8 cellular contexts compared by ENCODE assay signal in genomic region chrX:154411981-154412340, GRCh38. TPM values are rescaled to one million over a fixed set of nuclear protein-coding genes. Genes with fewer than 3 reads are reported as not detected.
DNase-seq lines count a peak whose midpoint lies in the region; ATAC-seq, FAIRE-seq and TF ChIP-seq lines count a peak whose summit lies in the region.

No MANE protein-coding gene starts in this region.

- SMC1A ChIA-PET in GM12878 (lab: Charles Lee; ENCODE audit: uncharacterized antibody, unreplicated experiment), result interaction anchor here (1.2 kb wide), 1 partner anchor 12 kb away, joined by 4 read pairs; no protein-coding TSS in a partner anchor

- H3K4me1 Mint-ChIP-seq in Calu3 (ENCODE audit: low read depth, unreplicated experiment), result peaks cover 19% of the 10 kb centered on the region

- no peaks in the 10 kb centered on the region for H3K9me3 Mint-ChIP-seq in Calu3 (ENCODE audit: low read depth, unreplicated experiment)

- in situ Hi-C loops in GM12878 (cut with MboI), result no loop called here

- H3K9me3 ChIP-seq in SK-N-SH (no peaks in the 10 kb centered on the region), GM12878 (replicated peaks; ENCODE audit: control insufficient read depth, insufficient read depth, low read length) (no peaks in the 10 kb centered on the region; the same call in 2 of the 3 replicates), iPS-18c (ENCODE audit: control insufficient read depth, insufficient read depth, low read length) (peaks cover 15% of the 10 kb centered on the region), skeletal muscle tissue (ENCODE audit: control insufficient read depth in 3 of 3, low read length in 3 of 3) (no peaks in the 10 kb centered on the region)

- peaks cover 15% of the 10 kb centered on the region for H3K4me1 ChIP-seq in KMS-11 (ENCODE audit: low read depth, poor library complexity, severe bottlenecking)
- H3K4me1 ChIP-seq in SK-N-SH (ENCODE audit: control insufficient read depth in 1 of 2, insufficient read depth in 2 of 2, low read depth in 1 of 2, low read length in 1 of 2), result peaks cover 4 to 12% of the 10 kb centered on the region in 2 experiments; a peak in 1 of 4 replicates
- H3K4me1 ChIP-seq in GM12878 (ENCODE audit: control insufficient read depth, insufficient read depth, low read length), result no peaks in the 10 kb centered on the region
- H3K4me1 ChIP-seq in skeletal muscle tissue (ENCODE audit: control insufficient read depth in 3 of 3, insufficient read depth in 3 of 3, low read length in 3 of 3), result peaks cover 18 to 21% (median 19%) of the 10 kb centered on the region in 3 donors

- H3K4me2 ChIP-seq in KMS-11, result peak overlapping the region; percentile 55
- peak overlapping the region; percentile 79 for H3K4me2 ChIP-seq in SK-N-SH
- peak overlapping the region; percentile 77 for H3K4me2 ChIP-seq in GM12878 (ENCODE audit: control insufficient read depth, insufficient read depth)

- POLR2A ChIA-PET in SK-N-SH (lab: Yijun Ruan, JAX), result interaction anchor here (1.0 to 5.0 kb wide), 5 partner anchors 9 to 24 kb away, joined by 3 to 25 read pairs (median 4); partner anchors contain the start of gene RPL10
- POLR2A ChIA-PET in GM12878 (lab: Charles Lee), result interaction anchor here (0.5 to 4.6 kb wide), 11 partner anchors 9 to 79 kb away, joined by 3 to 32 read pairs (median 4); partner anchors contain the start of genes ATP6AP1 and SLC10A3

- intact Hi-C loops in Calu3 (cut with micrococcal nuclease; ENCODE audit: unreplicated experiment) (no loop called here), GM12878 (cut with micrococcal nuclease; ENCODE audit: unreplicated experiment) (loop anchor here (2.0 kb wide), 1 partner anchor 67 kb away; the partner anchor contains the start of gene LAGE3)

- peak overlapping the region; percentile 48 for H3K27ac ChIP-seq in KMS-11
- peak overlapping the region; percentile 69 to 70; a peak in 3 of 4 replicates for H3K27ac ChIP-seq in SK-N-SH (ENCODE audit: low read depth in 2 of 2, low read length in 1 of 2)
- H3K27ac ChIP-seq in GM12878 (ENCODE audit: control insufficient read depth, insufficient read depth), result peak overlapping the region; percentile 86
- peak overlapping the region; percentile 91 for H3K27ac ChIP-seq in skeletal muscle tissue (ENCODE audit: low read depth, low read length)

- H3K36me3 ChIP-seq in KMS-11 (ENCODE audit: insufficient read depth) (no peaks in the 10 kb centered on the region), SK-N-SH (replicated peaks in 1 of 2; ENCODE audit: control insufficient read depth in 1 of 2, insufficient read depth in 2 of 2, low read length in 1 of 2) (no peaks in the 10 kb centered on the region), GM12878 (ENCODE audit: control insufficient read depth in 2 of 2, insufficient read depth in 2 of 2, low read length in 1 of 2) (no peaks in the 10 kb centered on the region), skeletal muscle tissue (ENCODE audit: control insufficient read depth in 3 of 3, insufficient read depth in 3 of 3, low read length in 3 of 3) (peaks cover 0 to 12% (median 7%) of the 10 kb centered on the region in 3 donors)

- RAD21 ChIA-PET in GM12878 (lab: Charles Lee; ENCODE audit: unreplicated experiment), result interaction anchor here (0.8 to 2.1 kb wide), 5 partner anchors 13 to 115 kb away, joined by 3 to 9 read pairs (median 5); partner anchors contain the start of gene SLC10A3

- no peak overlapping the region for H3K27ac Mint-ChIP-seq in Calu3 (ENCODE audit: unreplicated experiment)

- H3K4me3 Mint-ChIP-seq in Calu3 (ENCODE audit: low read depth, unreplicated experiment), result peak overlapping the region; percentile 86

- CTCF ChIA-PET in Calu3 (lab: Charles Lee) (interaction anchor here (0.5 to 1.5 kb wide), 3 partner anchors 98 to 1181 kb away, joined by 3 to 4 read pairs (median 3); no protein-coding TSS in a partner anchor), SK-N-SH (lab: Yijun Ruan, JAX) (interaction anchor here (1.5 kb wide), 1 partner anchor 116 kb away, joined by 4 read pairs; no protein-coding TSS in a partner anchor), GM12878 (lab: Yijun Ruan, JAX) (interaction anchor here (0.6 to 2.5 kb wide), 4 partner anchors 13 to 115 kb away, joined by 3 to 12 read pairs (median 4); partner anchors contain the start of gene RPL10)

- DNase-seq in Calu3 (peak; percentile 60), SK-N-SH (peak; percentile 81), GM12878 (ENCODE audit: low read depth, low spot score) (no peak)

- peak; percentile 48 for ATAC-seq in GM21423 (IDR thresholded peaks at IDR 0.05; ENCODE audit: unreplicated experiment)
- ATAC-seq in GM12878, result peak; percentile 93
- ATAC-seq in GM21526 (IDR thresholded peaks at IDR 0.05; ENCODE audit: low FRiP score, unreplicated experiment), result no peak

- peak overlapping the region; percentile 76 for H2AFZ ChIP-seq in KMS-11 (ENCODE audit: low read depth)
- H2AFZ ChIP-seq in SK-N-SH (ENCODE audit: low read depth), result 0 out of 2 replicates have a peak overlapping the region, but pooled peaks have one; percentile 24
- H2AFZ ChIP-seq in GM12878 (ENCODE audit: control insufficient read depth, low read depth, low read length), result peak overlapping the region; percentile 29

- TF ChIP-seq CTCF in Calu3 (IDR thresholded peaks at IDR 0.05; ENCODE audit: unreplicated experiment) (no peak), KMS-11 (conservative IDR thresholded peaks at IDR 0.05; ENCODE audit: low read depth, low read length) (no peak), SK-N-SH (IDR thresholded peaks at IDR 0.05) (no peak), GM12878 (IDR thresholded peaks at IDR 0.05 in 2 of 3, conservative IDR thresholded peaks at IDR 0.05 in 1 of 3; ENCODE audit: control insufficient read depth in 2 of 3, extremely low read depth in 1 of 3, insufficient read depth in 1 of 3, low read depth in 3 of 3, low read length in 3 of 3) (no peak)

- H3K36me3 Mint-ChIP-seq in Calu3 (ENCODE audit: insufficient read depth, unreplicated experiment), result peaks cover 55% of the 10 kb centered on the region

- H4K20me1 ChIP-seq in KMS-11 (ENCODE audit: insufficient read depth) (no peaks in the 10 kb centered on the region), SK-N-SH (ENCODE audit: insufficient read depth) (no peaks in the 10 kb centered on the region), GM12878 (ENCODE audit: control insufficient read depth, insufficient read depth) (no peaks in the 10 kb centered on the region)

- H3K9ac ChIP-seq in KMS-11 (peak overlapping the region; percentile 70), SK-N-SH (peak overlapping the region; percentile 74), GM12878 (ENCODE audit: control insufficient read depth, insufficient read depth, low read length) (peak overlapping the region; percentile 77), skeletal muscle tissue (ENCODE audit: low read depth in 1 of 3, low read length in 3 of 3) (peak overlapping the region; percentile 80 to 93 (median 81))

- TF ChIP-seq RAD21 in SK-N-SH (IDR thresholded peaks at IDR 0.05; ENCODE audit: low read length) (no peak), GM12878 (IDR thresholded peaks at IDR 0.05; ENCODE audit: insufficient read depth, low read depth, low read length) (no peak)

- H3K27me3 Mint-ChIP-seq in Calu3 (ENCODE audit: unreplicated experiment), result no peaks in the 10 kb centered on the region

- WGBS in SK-N-SH (ENCODE audit: low lambda C conversion rate), result 4% methylated on average over 17 of the region's 29 CpGs
- 40% methylated on average over 23 of the region's 29 CpGs for WGBS in GM12878 (ENCODE audit: insufficient coverage, insufficient replicate concordance, low lambda C conversion rate, missing lambda C conversion rate)

- H3K79me2 ChIP-seq in KMS-11 (ENCODE audit: insufficient read depth, low read depth) (no peaks in the 10 kb centered on the region), SK-N-SH (ENCODE audit: insufficient read depth) (peaks cover 21% of the 10 kb centered on the region), GM12878 (ENCODE audit: control insufficient read depth, insufficient read depth, low read length) (peaks cover 7% of the 10 kb centered on the region)

- H3K27me3 ChIP-seq in KMS-11 (ENCODE audit: insufficient read depth, low read depth) (no peaks in the 10 kb centered on the region), SK-N-SH (ENCODE audit: insufficient read depth) (no peaks in the 10 kb centered on the region; the same call in 1 of the 2 replicates), GM12878 (replicated peaks in 1 of 2; ENCODE audit: control insufficient read depth in 2 of 2, insufficient read depth in 2 of 2, low read length in 1 of 2) (no peaks in the 10 kb centered on the region), skeletal muscle tissue (ENCODE audit: control insufficient read depth in 3 of 3, insufficient read depth in 3 of 3, low read length in 3 of 3) (no peaks in the 10 kb centered on the region)

- no peak overlapping the region for H3K4me3 ChIP-seq in KMS-11 (IDR thresholded peaks at IDR 0.05; ENCODE audit: insufficient read depth, low read depth, low read length)
- H3K4me3 ChIP-seq in SK-N-SH (ENCODE audit: low read depth in 2 of 2, low read length in 1 of 2), result peak overlapping the region; percentile 57 to 63
- H3K4me3 ChIP-seq in GM12878, result peak overlapping the region; percentile 81
- peak overlapping the region; percentile 79 for H3K4me3 ChIP-seq in iPS-18c (ENCODE audit: insufficient read depth, low read depth, low read length)
- H3K4me3 ChIP-seq in skeletal muscle tissue (ENCODE audit: low read length in 3 of 3), result peak overlapping the region; percentile 62 to 73 (median 72)

- H3K9me2 ChIP-seq in SK-N-SH, result no peaks in the 10 kb centered on the region

- no peaks in the 10 kb centered on the region for H3F3A ChIP-seq in SK-N-SH (replicated peaks; ENCODE audit: insufficient read depth)

- TF ChIP-seq POLR2A in GM12878 (IDR thresholded peaks at IDR 0.05; ENCODE audit: low read depth, low read length), result peak; percentile 55; the same call in 1 of the 2 replicates

- no TSS peak for BruUV-seq in Calu3 (replicated peaks; lab: Mats Ljungman, UMichigan)
- BruUV-seq in GM12878 (replicated peaks; lab: Mats Ljungman, UMichigan), result no TSS peak

- TF ChIP-seq EP300 in SK-N-SH (IDR thresholded peaks at IDR 0.05; ENCODE audit: borderline replicate concordance in 1 of 2, low read depth in 1 of 2, low read length in 1 of 2) (no peak), GM12878 (IDR thresholded peaks at IDR 0.05; ENCODE audit: borderline replicate concordance in 1 of 2, control insufficient read depth in 1 of 2, low read depth in 2 of 2, low read length in 2 of 2) (no peak)

- peak; percentile 59 for FAIRE-seq in GM12878 (lab: Jason Lieb, UNC)

RNA-seq across cellular contexts. Expression of gene TAFAZZIN, which starts 0.6 kb away (rescaled TPM):
- total RNA-seq in Calu3 (2022) (55.0 and 56.3 TPM in 2 replicates), GM12878 (2014; rRNA removed) (25.3 and 31.3 TPM in 2 replicates), GM12878 (2014; rRNA removed; fragmentation: Illumina TruSeq; extraction: Trizol) (14.2 and 15.3 TPM in 2 replicates), GM12878 (2021) (37.0 and 39.2 TPM in 2 replicates), skeletal muscle tissue (7.3 TPM)
- polyA plus RNA-seq in SK-N-SH (2012; rRNA removed) (34.0 and 35.7 TPM in 2 replicates), GM12878 (2011; rRNA removed) (15.7 and 20.0 TPM in 2 replicates), GM12878 (2014; fragmentation: Illumina TruSeq; extraction: Trizol) (21.8 and 22.6 TPM in 2 replicates), GM12878 (2014; fragmentation: Nextera tagmentation; extraction: Ambion mirVana) (1 to 10 TPM in 1 of 2 experiments, under 1 TPM in 1; 0.71 to 1.4 TPM), GM12878 (2014; rRNA removed) (43.1 and 50.4 TPM in 2 replicates), GM12878 (2016; fragmentation: Nextera tagmentation; extraction: Ambion mirVana) (10 to 100 TPM; 25.0 to 31.6 TPM)
- 9.7 and 12.5 TPM in 2 replicates for polyA plus RNA-seq in SK-N-SH (2012; cell fraction: cytosol; rRNA removed)
- 280 and 309 TPM in 2 replicates for polyA plus RNA-seq in SK-N-SH (2012; cell fraction: nucleus; rRNA removed)
- total RNA-seq in GM12878 (2013; cell fraction: nucleolus; rRNA removed), result 53.3 and 55.8 TPM in 2 replicates
- 19.4 TPM for polyA plus RNA-seq in GM12878 (2011; ENCODE audit: low read depth)
- polyA plus RNA-seq in GM12878 (2011; cell fraction: cytosol; rRNA removed), result 27.0 and 29.1 TPM in 2 replicates
- 183 and 209 TPM in 2 replicates for polyA plus RNA-seq in GM12878 (2011; cell fraction: nucleus; rRNA removed)
- 30.8 and 43.7 TPM in 2 replicates for polyA plus RNA-seq in GM12878 (2012)
- 9.9 and 12.2 TPM in 2 replicates for polyA minus RNA-seq in GM12878 (2011; rRNA and poly(A)+ RNA removed)
- polyA minus RNA-seq in GM12878 (2011; cell fraction: cytosol; rRNA and poly(A)+ RNA removed), result 9.1 and 10.7 TPM in 2 replicates
- 26.0 and 36.0 TPM in 2 replicates for polyA minus RNA-seq in GM12878 (2011; cell fraction: nucleus; rRNA and poly(A)+ RNA removed)

RNA-seq across cellular contexts. Expression of gene DNASE1L1, which starts 2.9 kb away (rescaled TPM):
- total RNA-seq in Calu3 (2022) (28.8 and 30.6 TPM in 2 replicates), GM12878 (2014; rRNA removed) (19.3 and 19.7 TPM in 2 replicates), GM12878 (2014; rRNA removed; fragmentation: Illumina TruSeq; extraction: Trizol) (6.4 and 7.3 TPM in 2 replicates), GM12878 (2021) (13.5 and 14.6 TPM in 2 replicates), skeletal muscle tissue (47.0 TPM)
- polyA plus RNA-seq in SK-N-SH (2012; rRNA removed) (18.2 and 22.5 TPM in 2 replicates), GM12878 (2011; rRNA removed) (3.1 and 4.4 TPM in 2 replicates), GM12878 (2014; fragmentation: Illumina TruSeq; extraction: Trizol) (4.1 and 6.7 TPM in 2 replicates), GM12878 (2014; fragmentation: Nextera tagmentation; extraction: Ambion mirVana) (under 1 TPM; 0.60 to 0.74 TPM), GM12878 (2014; rRNA removed) (20.0 and 22.7 TPM in 2 replicates), GM12878 (2016; fragmentation: Nextera tagmentation; extraction: Ambion mirVana) (10 to 100 TPM in 1 of 2 experiments, 1 to 10 TPM in 1; 6.9 to 10.9 TPM)
- polyA plus RNA-seq in SK-N-SH (2012; cell fraction: cytosol; rRNA removed), result 13.3 and 17.5 TPM in 2 replicates
- polyA plus RNA-seq in SK-N-SH (2012; cell fraction: nucleus; rRNA removed), result 30.6 and 31.9 TPM in 2 replicates
- total RNA-seq in GM12878 (2013; cell fraction: nucleolus; rRNA removed), result 7.5 and 8.3 TPM in 2 replicates
- polyA plus RNA-seq in GM12878 (2011; ENCODE audit: low read depth), result 8.7 TPM
- polyA plus RNA-seq in GM12878 (2011; cell fraction: cytosol; rRNA removed), result 6.2 and 9.1 TPM in 2 replicates
- polyA plus RNA-seq in GM12878 (2011; cell fraction: nucleus; rRNA removed), result 9.8 and 11.9 TPM in 2 replicates
- polyA plus RNA-seq in GM12878 (2012), result 12.7 and 15.6 TPM in 2 replicates
- 3.6 and 4.6 TPM in 2 replicates for polyA minus RNA-seq in GM12878 (2011; rRNA and poly(A)+ RNA removed)
- 1.6 and 3.4 TPM in 2 replicates for polyA minus RNA-seq in GM12878 (2011; cell fraction: cytosol; rRNA and poly(A)+ RNA removed)
- polyA minus RNA-seq in GM12878 (2011; cell fraction: nucleus; rRNA and poly(A)+ RNA removed), result 1.5 and 3.7 TPM in 2 replicates

RNA-seq across cellular contexts. Expression of gene RPL10, which starts 13.8 kb away (rescaled TPM):
- 1,458 and 1,495 TPM in 2 replicates for total RNA-seq in Calu3 (2022)
- 4,562 and 7,172 TPM in 2 replicates for polyA plus RNA-seq in SK-N-SH (2012; rRNA removed)
- polyA plus RNA-seq in SK-N-SH (2012; cell fraction: cytosol; rRNA removed), result 3,969 and 6,678 TPM in 2 replicates
- polyA plus RNA-seq in SK-N-SH (2012; cell fraction: nucleus; rRNA removed), result 1,391 and 1,880 TPM in 2 replicates
- total RNA-seq in GM12878 (2013; cell fraction: nucleolus; rRNA removed), result 600 and 614 TPM in 2 replicates
- 4,925 and 4,997 TPM in 2 replicates for total RNA-seq in GM12878 (2014; rRNA removed)
- total RNA-seq in GM12878 (2014; rRNA removed; fragmentation: Illumina TruSeq; extraction: Trizol), result 3,759 and 3,772 TPM in 2 replicates
- 4,064 and 4,152 TPM in 2 replicates for total RNA-seq in GM12878 (2021)
- 5,001 TPM for polyA plus RNA-seq in GM12878 (2011; ENCODE audit: low read depth)
- polyA plus RNA-seq in GM12878 (2011; rRNA removed), result 2,618 and 3,504 TPM in 2 replicates
- polyA plus RNA-seq in GM12878 (2011; cell fraction: cytosol; rRNA removed), result 4,504 and 6,793 TPM in 2 replicates
- polyA plus RNA-seq in GM12878 (2011; cell fraction: nucleus; rRNA removed), result 1,382 and 2,108 TPM in 2 replicates
- polyA plus RNA-seq in GM12878 (2012), result 6,434 and 6,606 TPM in 2 replicates
- polyA plus RNA-seq in GM12878 (2014; fragmentation: Illumina TruSeq; extraction: Trizol), result 6,343 and 6,987 TPM in 2 replicates
- 1,000 to 10,000 TPM; 5,383 to 7,222 TPM for polyA plus RNA-seq in GM12878 (2014; fragmentation: Nextera tagmentation; extraction: Ambion mirVana)
- 6,238 and 6,871 TPM in 2 replicates for polyA plus RNA-seq in GM12878 (2014; rRNA removed)
- polyA plus RNA-seq in GM12878 (2016; fragmentation: Nextera tagmentation; extraction: Ambion mirVana), result 1,000 to 10,000 TPM; 1,938 to 2,032 TPM
- polyA minus RNA-seq in GM12878 (2011; rRNA and poly(A)+ RNA removed), result 1,076 and 2,028 TPM in 2 replicates
- 767 and 786 TPM in 2 replicates for polyA minus RNA-seq in GM12878 (2011; cell fraction: cytosol; rRNA and poly(A)+ RNA removed)
- polyA minus RNA-seq in GM12878 (2011; cell fraction: nucleus; rRNA and poly(A)+ RNA removed), result 230 and 289 TPM in 2 replicates
- 4,963 TPM for total RNA-seq in skeletal muscle tissue

RNA-seq across cellular contexts. Expression of gene ATP6AP1, which starts 16.5 kb away (rescaled TPM):
- 109 and 124 TPM in 2 replicates for total RNA-seq in Calu3 (2022)
- polyA plus RNA-seq in SK-N-SH (2012; rRNA removed), result 92.2 and 102 TPM in 2 replicates
- polyA plus RNA-seq in SK-N-SH (2012; cell fraction: cytosol; rRNA removed), result 55.4 and 71.2 TPM in 2 replicates
- polyA plus RNA-seq in SK-N-SH (2012; cell fraction: nucleus; rRNA removed), result 89.4 and 106 TPM in 2 replicates
- 52.6 and 58.2 TPM in 2 replicates for total RNA-seq in GM12878 (2013; cell fraction: nucleolus; rRNA removed)
- 23.0 and 25.0 TPM in 2 replicates for total RNA-seq in GM12878 (2014; rRNA removed)
- total RNA-seq in GM12878 (2014; rRNA removed; fragmentation: Illumina TruSeq; extraction: Trizol), result 15.3 and 15.8 TPM in 2 replicates
- total RNA-seq in GM12878 (2021), result 31.2 and 35.7 TPM in 2 replicates
- 24.9 TPM for polyA plus RNA-seq in GM12878 (2011; ENCODE audit: low read depth)
- 20.2 and 39.8 TPM in 2 replicates for polyA plus RNA-seq in GM12878 (2011; rRNA removed)
- polyA plus RNA-seq in GM12878 (2011; cell fraction: cytosol; rRNA removed), result 65.1 and 77.9 TPM in 2 replicates
- 59.5 and 66.5 TPM in 2 replicates for polyA plus RNA-seq in GM12878 (2011; cell fraction: nucleus; rRNA removed)
- 33.0 and 40.6 TPM in 2 replicates for polyA plus RNA-seq in GM12878 (2012)
- polyA plus RNA-seq in GM12878 (2014; fragmentation: Illumina TruSeq; extraction: Trizol), result 19.5 and 32.8 TPM in 2 replicates
- polyA plus RNA-seq in GM12878 (2014; fragmentation: Nextera tagmentation; extraction: Ambion mirVana), result 1 to 10 TPM; 4.5 to 7.8 TPM
- polyA plus RNA-seq in GM12878 (2014; rRNA removed), result 44.2 and 45.5 TPM in 2 replicates
- 10 to 100 TPM; 56.3 to 56.4 TPM for polyA plus RNA-seq in GM12878 (2016; fragmentation: Nextera tagmentation; extraction: Ambion mirVana)
- 32.0 and 52.5 TPM in 2 replicates for polyA minus RNA-seq in GM12878 (2011; rRNA and poly(A)+ RNA removed)
- polyA minus RNA-seq in GM12878 (2011; cell fraction: cytosol; rRNA and poly(A)+ RNA removed), result 18.3 and 26.7 TPM in 2 replicates
- polyA minus RNA-seq in GM12878 (2011; cell fraction: nucleus; rRNA and poly(A)+ RNA removed), result 11.2 and 13.9 TPM in 2 replicates
- total RNA-seq in skeletal muscle tissue, result 24.5 TPM

RNA-seq across cellular contexts. Expression of gene GDI1, which starts 25.0 kb away (rescaled TPM):
- total RNA-seq in Calu3 (2022), result 118 and 130 TPM in 2 replicates
- polyA plus RNA-seq in SK-N-SH (2012; rRNA removed), result 403 and 408 TPM in 2 replicates
- polyA plus RNA-seq in SK-N-SH (2012; cell fraction: cytosol; rRNA removed), result 185 and 251 TPM in 2 replicates
- 1,346 and 1,658 TPM in 2 replicates for polyA plus RNA-seq in SK-N-SH (2012; cell fraction: nucleus; rRNA removed)
- total RNA-seq in GM12878 (2013; cell fraction: nucleolus; rRNA removed), result 91.6 and 109 TPM in 2 replicates
- 46.6 and 59.9 TPM in 2 replicates for total RNA-seq in GM12878 (2014; rRNA removed)
- total RNA-seq in GM12878 (2014; rRNA removed; fragmentation: Illumina TruSeq; extraction: Trizol), result 22.2 and 22.7 TPM in 2 replicates
- total RNA-seq in GM12878 (2021), result 57.9 and 61.3 TPM in 2 replicates
- polyA plus RNA-seq in GM12878 (2011; ENCODE audit: low read depth), result 57.8 TPM
- polyA plus RNA-seq in GM12878 (2011; rRNA removed), result 48.1 and 102 TPM in 2 replicates
- polyA plus RNA-seq in GM12878 (2011; cell fraction: cytosol; rRNA removed), result 113 and 125 TPM in 2 replicates
- polyA plus RNA-seq in GM12878 (2011; cell fraction: nucleus; rRNA removed), result 509 and 553 TPM in 2 replicates
- polyA plus RNA-seq in GM12878 (2012), result 87.7 and 105 TPM in 2 replicates
- 45.1 and 64.1 TPM in 2 replicates for polyA plus RNA-seq in GM12878 (2014; fragmentation: Illumina TruSeq; extraction: Trizol)
- polyA plus RNA-seq in GM12878 (2014; fragmentation: Nextera tagmentation; extraction: Ambion mirVana), result 1 to 10 TPM in 1 of 2 experiments, under 1 TPM in 1; 0.92 to 4.3 TPM
- 82.1 and 101 TPM in 2 replicates for polyA plus RNA-seq in GM12878 (2014; rRNA removed)
- polyA plus RNA-seq in GM12878 (2016; fragmentation: Nextera tagmentation; extraction: Ambion mirVana), result 10 to 100 TPM; 34.5 to 39.3 TPM
- 45.4 and 61.3 TPM in 2 replicates for polyA minus RNA-seq in GM12878 (2011; rRNA and poly(A)+ RNA removed)
- 28.1 and 28.3 TPM in 2 replicates for polyA minus RNA-seq in GM12878 (2011; cell fraction: cytosol; rRNA and poly(A)+ RNA removed)
- polyA minus RNA-seq in GM12878 (2011; cell fraction: nucleus; rRNA and poly(A)+ RNA removed), result 51.5 and 71.2 TPM in 2 replicates
- total RNA-seq in skeletal muscle tissue, result 35.5 TPM

Comparison
In these comparisons a context has a peak if more than half of its experiments do, and no peak if none do; other contexts are left out.
1. H2AFZ ChIP-seq: peak in every context shown above with its lines; median percentile 76 in KMS-11; 29 in GM12878; 24 in SK-N-SH.